8 cellular contexts compared by ENCODE assay signal in genomic region chr14:61322799-61323290, GRCh38. TPM values are rescaled to one million over a fixed set of nuclear protein-coding genes. Genes with fewer than 3 reads are reported as not detected.
DNase-seq lines count a peak whose midpoint lies in the region; ATAC-seq, FAIRE-seq and TF ChIP-seq lines count a peak whose summit lies in the region.

No MANE protein-coding gene starts in this region.

- H3K36me3 Mint-ChIP-seq in activated naive CD4-positive, alpha-beta T cell treated with anti-CD3 and anti-CD28 coated beads, Interleukin-2, amount 50 U/mL, for 72 hours: peaks cover 32 to 39% of the 10 kb centered on the region in 2 donors

- H3K36me3 ChIP-seq in keratinocyte (ENCODE audit: control insufficient read depth in 2 of 2, extremely low read depth in 1 of 2, insufficient read depth in 2 of 2, low read length in 2 of 2) (no peaks in the 10 kb centered on the region), subcutaneous abdominal adipose tissue (ENCODE audit: control insufficient read depth in 5 of 5, insufficient read depth in 5 of 5, low read length in 5 of 5) (no peaks in the 10 kb centered on the region)

- dilution Hi-C loops in keratinocyte (cut with MboI; ENCODE audit: extremely low pct_ligation_motif_present, low sequenced_read_pairs): no loop called here

- H3K9me3 ChIP-seq in keratinocyte (ENCODE audit: control insufficient read depth, low read depth, low read length) (no peaks in the 10 kb centered on the region), subcutaneous abdominal adipose tissue (ENCODE audit: control insufficient read depth in 5 of 5, low read length in 5 of 5) (peaks cover 0 to 2% (median 0%) of the 10 kb centered on the region in 5 donors)

- H3K27ac Mint-ChIP-seq in activated naive CD4-positive, alpha-beta T cell treated with anti-CD3 and anti-CD28 coated beads, Interleukin-2, amount 50 U/mL, for 72 hours: peak overlapping the region; percentile 92 to 97

- peak overlapping the region; percentile 96 for H2AFZ ChIP-seq in keratinocyte (ENCODE audit: control insufficient read depth, low read length)

- peak overlapping the region; percentile 93 for H3K4me2 ChIP-seq in keratinocyte (ENCODE audit: control insufficient read depth, extremely low read depth, insufficient read depth, low read depth, low read length)

- no peaks in the 10 kb centered on the region for H4K20me1 ChIP-seq in keratinocyte (ENCODE audit: control insufficient read depth, extremely low read depth, insufficient read depth, low read length)

- H3K27me3 ChIP-seq in keratinocyte (ENCODE audit: control insufficient read depth, extremely low read depth, insufficient read depth, low read length) (no peaks in the 10 kb centered on the region), subcutaneous abdominal adipose tissue (ENCODE audit: control insufficient read depth in 5 of 5, insufficient read depth in 4 of 5, low read length in 5 of 5) (peaks cover 0 to 14% (median 5%) of the 10 kb centered on the region in 5 donors)

- H3K9ac ChIP-seq in keratinocyte (ENCODE audit: control insufficient read depth, extremely low read depth, insufficient read depth, low read length) (peak overlapping the region; percentile 91), subcutaneous abdominal adipose tissue (ENCODE audit: low read length in 5 of 5) (peak overlapping the region in 3 of 5 donors; percentile 16 to 86 (median 77))

- peak overlapping the region; percentile 97 for H3K27ac ChIP-seq in keratinocyte (ENCODE audit: control insufficient read depth, insufficient read depth, low read length)
- H3K27ac ChIP-seq in subcutaneous abdominal adipose tissue (ENCODE audit: low read depth, low read length): peak overlapping the region; percentile 70

- H3K4me3 ChIP-seq in keratinocyte (ENCODE audit: control insufficient read depth in 2 of 3, extremely low read depth in 1 of 3, insufficient read depth in 2 of 3, low read depth in 1 of 3, low read length in 3 of 3) (peak overlapping the region; percentile 54 to 85 (median 77)), subcutaneous abdominal adipose tissue (ENCODE audit: low read depth in 1 of 5, low read length in 5 of 5) (peak overlapping the region; percentile 65 to 86 (median 79))

- DNase-seq in DMS53 treated with DMSO at 0.1 percent for 48 hours (lab: John Stamatoyannopoulos, UW; ENCODE audit: unreplicated experiment): peak; percentile 31
- peak; percentile 50 for DNase-seq in LoVo (ENCODE audit: low spot score)
- no peak for DNase-seq in activated naive CD4-positive, alpha-beta T cell treated with anti-CD3 and anti-CD28 coated beads, Interleukin-2, amount 50 U/mL, for 72 hours (ENCODE audit: low spot score in 2 of 2)
- DNase-seq in keratinocyte (ENCODE audit: low read depth, low spot score): peak; percentile 75
- no peak for DNase-seq in glomerular visceral epithelial cell (ENCODE audit: extremely low spot score)

- peaks cover 16% of the 10 kb centered on the region for H3K79me2 ChIP-seq in keratinocyte (ENCODE audit: control insufficient read depth, insufficient read depth, low read length)

- peak; percentile 32 to 44 for ATAC-seq in activated naive CD4-positive, alpha-beta T cell treated with anti-CD3 and anti-CD28 coated beads, Interleukin-2, amount 50 U/mL, for 72 hours
- ATAC-seq in HG03469 (IDR thresholded peaks at IDR 0.05; ENCODE audit: unreplicated experiment): no peak
- ATAC-seq in GM18517 (IDR thresholded peaks at IDR 0.05; ENCODE audit: unreplicated experiment): no peak

- TF ChIP-seq CTCF in keratinocyte (optimal IDR thresholded peaks at IDR 0.05 in 1 of 3, IDR thresholded peaks at IDR 0.05 in 1 of 3, conservative IDR thresholded peaks at IDR 0.05 in 1 of 3; ENCODE audit: extremely low read depth in 1 of 3, insufficient read depth in 2 of 3, low read length in 3 of 3): no peak

- H3K4me1 ChIP-seq in keratinocyte (ENCODE audit: control insufficient read depth, extremely low read depth, insufficient read depth, low read length) (peaks cover 12% of the 10 kb centered on the region), subcutaneous abdominal adipose tissue (ENCODE audit: control insufficient read depth in 5 of 5, insufficient read depth in 5 of 5, low read length in 5 of 5) (peaks cover 2 to 34% (median 23%) of the 10 kb centered on the region in 5 donors)

- peak; percentile 94 for FAIRE-seq in keratinocyte (lab: Jason Lieb, UNC)

- no peaks in the 10 kb centered on the region for H3K9me3 Mint-ChIP-seq in activated naive CD4-positive, alpha-beta T cell treated with anti-CD3 and anti-CD28 coated beads, Interleukin-2, amount 50 U/mL, for 72 hours

- H3K9me1 ChIP-seq in keratinocyte (ENCODE audit: control insufficient read depth, extremely low read depth, insufficient read depth, low read length): no peaks in the 10 kb centered on the region

RNA-seq across cellular contexts. Expression of gene PRKCH, which starts 1.5 kb away (rescaled TPM):
- total RNA-seq in activated naive CD4-positive, alpha-beta T cell treated with anti-CD3 and anti-CD28 coated beads, Interleukin-2, amount 50 U/mL, for 72 hours: 100 to 1,000 TPM; 131 to 216 TPM
- 12.0 to 13.7 TPM (median 12.0 TPM) in 3 replicates for polyA plus RNA-seq in keratinocyte
- 25.3 TPM for polyA plus RNA-seq in keratinocyte (2011; ENCODE audit: low read depth)
- polyA plus RNA-seq in keratinocyte (2011; cell fraction: cytosol; rRNA removed): 11.7 and 12.1 TPM in 2 replicates
- 14.1 and 17.1 TPM in 2 replicates for polyA plus RNA-seq in keratinocyte (2011; cell fraction: nucleus; rRNA removed)
- 6.9 and 21.5 TPM in 2 replicates for polyA plus RNA-seq in keratinocyte (2012; ENCODE audit: low replicate concordance)
- 20.1 to 34.5 TPM (median 31.4 TPM) in 3 replicates for polyA minus RNA-seq in keratinocyte
- polyA minus RNA-seq in keratinocyte (2011; cell fraction: cytosol; rRNA and poly(A)+ RNA removed): 24.6 TPM
- polyA minus RNA-seq in keratinocyte (2011; cell fraction: nucleus; rRNA and poly(A)+ RNA removed): 18.3 and 32.3 TPM in 2 replicates

RNA-seq across cellular contexts. Expression of gene TMEM30B, which starts 41.7 kb away (rescaled TPM):
- total RNA-seq in activated naive CD4-positive, alpha-beta T cell treated with anti-CD3 and anti-CD28 coated beads, Interleukin-2, amount 50 U/mL, for 72 hours: 1 to 10 TPM; 1.4 to 2.1 TPM
- 5.6 to 8.7 TPM (median 8.1 TPM) in 3 replicates for polyA plus RNA-seq in keratinocyte
- polyA plus RNA-seq in keratinocyte (2011; ENCODE audit: low read depth): 5.7 TPM
- polyA plus RNA-seq in keratinocyte (2011; cell fraction: cytosol; rRNA removed): 6.8 and 8.1 TPM in 2 replicates
- polyA plus RNA-seq in keratinocyte (2011; cell fraction: nucleus; rRNA removed): 8.0 and 8.3 TPM in 2 replicates
- polyA plus RNA-seq in keratinocyte (2012; ENCODE audit: low replicate concordance): 12.9 and 13.9 TPM in 2 replicates
- 5.2 to 23.4 TPM (median 6.1 TPM) in 3 replicates for polyA minus RNA-seq in keratinocyte
- 25.9 TPM for polyA minus RNA-seq in keratinocyte (2011; cell fraction: cytosol; rRNA and poly(A)+ RNA removed)
- 11.1 and 12.2 TPM in 2 replicates for polyA minus RNA-seq in keratinocyte (2011; cell fraction: nucleus; rRNA and poly(A)+ RNA removed)

Comparison
In these comparisons a context has a peak if more than half of its experiments do, and no peak if none do; other contexts are left out.
1. DNase-seq: peak in DMS53 treated with DMSO at 0.1 percent for 48 hours (single experiment), LoVo (single experiment) and keratinocyte (single experiment); none in activated naive CD4-positive, alpha-beta T cell treated with anti-CD3 and anti-CD28 coated beads, Interleukin-2, amount 50 U/mL, for 72 hours (0 of 2) and glomerular visceral epithelial cell (single experiment).
2. ATAC-seq: peak in activated naive CD4-positive, alpha-beta T cell treated with anti-CD3 and anti-CD28 coated beads, Interleukin-2, amount 50 U/mL, for 72 hours (2 of 2); none in HG03469 (single experiment) and GM18517 (single experiment).